In genomic region chr19:54448774-54449700, GRCh38 we compare ENCODE assay signal across 8 cellular contexts. TPM values are rescaled to one million over a fixed set of nuclear protein-coding genes. Genes with fewer than 3 reads are reported as not detected.
DNase-seq lines count a peak whose midpoint lies in the region; TF ChIP-seq lines count a peak whose summit lies in the region.

LENG8 (plus strand) TSS chr19:54449199; CDS start chr19:54451345, 2,146 bp downstream.

- peak within 1 kb of the TSS; percentile 91 for H3K9ac ChIP-seq in neural cell (ENCODE audit: low read length)

- peak within 1 kb of the TSS; percentile 88 for H3K4me2 ChIP-seq in neural cell (ENCODE audit: low read length)

- H2AFZ ChIP-seq in neural cell (ENCODE audit: low read depth, low read length), result peak within 1 kb of the TSS; percentile 61

- H3K27me3 ChIP-seq in H7 (ENCODE audit: control insufficient read depth, insufficient read depth, low read length), result no peaks in the 10 kb centered on the region
- H3K27me3 ChIP-seq in neural cell (ENCODE audit: insufficient read depth, low read depth, low read length), result no peaks in the 10 kb centered on the region
- H3K27me3 ChIP-seq in stomach, result no peaks in the 10 kb centered on the region

- H3K79me2 ChIP-seq in neural cell (replicated peaks; ENCODE audit: insufficient read depth, low read length), result peaks cover 47% of the 10 kb centered on the region

- no peaks in the 10 kb centered on the region for H3F3A ChIP-seq in neural cell (ENCODE audit: insufficient read depth, low read length, poor library complexity, severe bottlenecking)

- intact Hi-C loops in stomach (cut with DNase I; ENCODE audit: low total_unique reads), result no loop called here

- WGBS in stomach, 5 donors, result 0% methylated on average over 37 to 96 of the region's 96 CpGs

- H4K20me1 ChIP-seq in neural cell (ENCODE audit: insufficient read depth), result peaks cover 12% of the 10 kb centered on the region

- peak in 2 of 4 donors; percentile 83 to 87 for TF ChIP-seq POLR2A in stomach (IDR thresholded peaks at IDR 0.05)

- TF ChIP-seq CTCF in fibroblast of the aortic adventitia (IDR thresholded peaks at IDR 0.05; ENCODE audit: insufficient read depth, low read length) (no peak), neural cell (IDR thresholded peaks at IDR 0.05; ENCODE audit: poor library complexity, severe bottlenecking) (no peak), stomach (IDR thresholded peaks at IDR 0.05) (no peak)

- H3K4me3 ChIP-seq in H7 (ENCODE audit: insufficient read depth, low read depth, low read length) (peak within 1 kb of the TSS; percentile 98), fibroblast of the aortic adventitia (ENCODE audit: low read depth, low read length) (peak within 1 kb of the TSS; percentile 98), neural cell (ENCODE audit: low read length) (peak within 1 kb of the TSS; percentile 81), stomach (peak within 1 kb of the TSS; percentile 73 to 95 (median 90))

- H3K9me3 ChIP-seq in neural cell (ENCODE audit: low read length) (no peaks in the 10 kb centered on the region), stomach (no peaks in the 10 kb centered on the region)

- DNase-seq in ELF-1 (ENCODE audit: low read depth, low spot score) (peak; percentile 98), H7 (peak; percentile 97), M059J (ENCODE audit: low read depth) (peak; percentile 95), SHP77 (lab: John Stamatoyannopoulos, UW) (peak; percentile 90 to 93), fibroblast of the aortic adventitia (ENCODE audit: low read depth) (peak; percentile 99), stomach (peak; percentile 98)
- DNase-seq in activated effector memory CD4-positive, alpha-beta T cell treated with Interleukin-2 at 50 U/mL for 16 hours, result peak; percentile 96

- no peaks in the 10 kb centered on the region for H3K9me2 ChIP-seq in neural cell (ENCODE audit: insufficient read depth, low read length)

- H3K27ac ChIP-seq in neural cell (ENCODE audit: low read length) (peak within 1 kb of the TSS; percentile 95), stomach (peak within 1 kb of the TSS; percentile 94 to 99 (median 98))

- peak; percentile 40 for TF ChIP-seq RAD21 in neural cell (conservative IDR thresholded peaks at IDR 0.05)

- peaks cover 37% of the 10 kb centered on the region for H3K36me3 ChIP-seq in H7 (replicated peaks; ENCODE audit: control insufficient read depth, insufficient read depth, low read length)
- peaks cover 10% of the 10 kb centered on the region for H3K36me3 ChIP-seq in neural cell (ENCODE audit: insufficient read depth, low read length)
- peaks cover 27 to 60% (median 58%) of the 10 kb centered on the region in 4 donors for H3K36me3 ChIP-seq in stomach

- TF ChIP-seq EP300 in neural cell (conservative IDR thresholded peaks at IDR 0.05; ENCODE audit: poor library complexity, severe bottlenecking) (peak; percentile 90), stomach (IDR thresholded peaks at IDR 0.05) (no peak)

- H3K4me1 ChIP-seq in stomach, result peaks cover 43 to 78% (median 60%) of the 10 kb centered on the region in 4 donors

TF ChIP-seq in neural cell, 6 proteins besides CTCF, POLR2A, EP300 and RAD21:
- TF ChIP-seq TAF1 (IDR thresholded peaks at IDR 0.05; ENCODE audit: low read depth) (peak; percentile 64), MXI1 (conservative IDR thresholded peaks at IDR 0.05; ENCODE audit: poor library complexity, severe bottlenecking) (peak; percentile 85), EZH2 (IDR thresholded peaks at IDR 0.05; ENCODE audit: borderline replicate concordance, insufficient read depth, low read length, poor library complexity, severe bottlenecking) (no peak), POLR2AphosphoS5 (IDR thresholded peaks at IDR 0.05) (peak; percentile 100), SMC3 (conservative IDR thresholded peaks at IDR 0.05; ENCODE audit: poor library complexity) (peak; percentile 31), REST (IDR thresholded peaks at IDR 0.05; ENCODE audit: borderline replicate concordance) (peak; percentile 83)

RNA-seq across cellular contexts. Expression of gene LENG8, which starts in this region (rescaled TPM):
- total RNA-seq in H7 (2014; rRNA removed; shearing (Covaris generic)), result 25.3 and 30.7 TPM in 2 replicates
- total RNA-seq in M059J (2014; rRNA removed; shearing (Covaris generic)), result 8.6 and 10.5 TPM in 2 replicates
- total RNA-seq in fibroblast of the aortic adventitia (ENCODE audit: low replicate concordance), result 21.7 and 41.7 TPM in 2 replicates
- 24.2 and 50.8 TPM in 2 replicates for polyA plus RNA-seq in neural cell
- polyA minus RNA-seq in neural cell, result 54.8 and 72.5 TPM in 2 replicates
- total RNA-seq in stomach, result 100 to 1,000 TPM in 4 of 5 donors, 10 to 100 TPM in 1; 61.3 to 464 (median 222) TPM
- 10 to 100 TPM; 37.4 to 99.0 (median 89.0) TPM for polyA plus RNA-seq in stomach

Comparison
In these comparisons a context has a peak if more than half of its experiments do, and no peak if none do; other contexts are left out.
1. Peak in every context shown above with its lines: DNase-seq, H3K4me3 ChIP-seq and H3K27ac ChIP-seq.